Comparison of ENCODE assay signal across 22 cellular contexts in the genomic region with DNA sequence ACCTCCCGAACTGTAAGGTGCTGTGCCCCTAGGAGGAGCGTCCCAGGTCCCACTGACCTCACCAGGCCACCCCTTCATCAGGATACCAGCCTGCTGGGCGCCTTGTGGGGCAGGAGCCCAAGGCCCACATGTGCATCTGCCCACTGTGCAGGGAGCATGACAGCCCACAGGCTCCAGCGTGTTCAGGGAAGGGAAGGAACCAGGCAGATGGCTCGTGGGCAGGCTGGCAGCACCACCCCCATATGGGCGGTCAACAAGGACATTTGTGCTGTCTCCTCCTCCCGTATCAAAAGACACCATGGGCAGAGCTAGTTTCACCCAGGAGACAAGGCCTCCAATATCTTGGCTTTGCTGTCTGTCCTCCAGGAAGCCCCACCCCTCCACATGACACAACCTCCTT.
DNase-seq lines count a peak whose midpoint lies in the region; ATAC-seq, FAIRE-seq and TF ChIP-seq lines count a peak whose summit lies in the region.
"Had no signal": no experiment of that assay in that cellular context is flagged by ENCODE, and none has a peak within 500 bp of the region (broad histone marks: within the 10 kb centered on the region; RNA-seq: fewer than 3 reads in every experiment).

No MANE protein-coding gene starts in this region.

- no peak overlapping the region for H3K4me3 Mint-ChIP-seq in osteocyte (ENCODE audit: unreplicated experiment)
- H3K4me3 Mint-ChIP-seq: CD4-positive, alpha-beta T cell had no signal

- H3K9me3 Mint-ChIP-seq in osteocyte (ENCODE audit: unreplicated experiment): peaks cover 4% of the 10 kb centered on the region
- H3K9me3 Mint-ChIP-seq: CD4-positive, alpha-beta T cell had no signal

- H4K20me1 ChIP-seq in H1 (replicated peaks in 1 of 2; ENCODE audit: control insufficient read depth in 1 of 2, insufficient read depth in 2 of 2, low read length in 2 of 2): no peaks in the 10 kb centered on the region

- H3K27me3 ChIP-seq in NT2/D1 (ENCODE audit: insufficient read depth, insufficient read length) (peaks cover 5% of the 10 kb centered on the region), H1 (replicated peaks in 1 of 4; ENCODE audit: control insufficient read depth in 3 of 4, extremely low read depth in 1 of 4, insufficient read depth in 3 of 4, low read length in 3 of 4) (no peaks in the 10 kb centered on the region; a peak in 1 of 7 replicates)
- H3K27me3 ChIP-seq: BLaER1 treated with 17β-estradiol and CSF1 and Interleukin-3, amounts not matched to agents 10 nM and 100 nM had no signal

- no peak overlapping the region for H4K5ac ChIP-seq in H1 (ENCODE audit: insufficient read length, low read depth, low read length)

- no peak overlapping the region for H3K27ac Mint-ChIP-seq in osteocyte (ENCODE audit: unreplicated experiment)
- H3K27ac Mint-ChIP-seq: CD4-positive, alpha-beta T cell had no signal

- no peak overlapping the region for H3K23ac ChIP-seq in H1 (ENCODE audit: insufficient read length)

- TF ChIP-seq CTCF in H1 (IDR thresholded peaks at IDR 0.05; ENCODE audit: control extremely low read depth in 1 of 3, insufficient read depth in 1 of 3, low read depth in 1 of 3, low read length in 3 of 3) (no peak), omental fat pad (IDR thresholded peaks at IDR 0.05) (no peak), osteocyte (IDR thresholded peaks at IDR 0.05) (no peak)

- H3K4me3 ChIP-seq in NT2/D1 (ENCODE audit: insufficient read length, low read depth): no peak overlapping the region
- H3K4me3 ChIP-seq in H1 (ENCODE audit: extremely low read depth in 1 of 4, insufficient read depth in 2 of 4, low read depth in 3 of 4, low read length in 4 of 4): no peak overlapping the region
- H3K4me3 ChIP-seq: BLaER1 treated with 17β-estradiol and CSF1 and Interleukin-3, amounts not matched to agents 10 nM and 100 nM had no signal

- H4K8ac ChIP-seq in H1 (ENCODE audit: extremely low read depth, insufficient read depth, low read length): no peak overlapping the region

- peaks cover 10% of the 10 kb centered on the region for H3K4me1 ChIP-seq in NT2/D1 (ENCODE audit: insufficient read depth, insufficient read length)
- H3K4me1 ChIP-seq in H1 (replicated peaks in 1 of 4; ENCODE audit: control insufficient read depth in 3 of 4, insufficient read depth in 4 of 4, low read length in 3 of 4): peaks cover 0 to 8% (median 1%) of the 10 kb centered on the region in 4 experiments; a peak in 3 of 7 replicates

- no peak overlapping the region for H3K56ac ChIP-seq in H1 (replicated peaks; ENCODE audit: insufficient read length, low read depth, low read length)

- H2AK5ac ChIP-seq in H1 (ENCODE audit: low read depth, low read length): no peak overlapping the region; the same call in 1 of the 2 replicates

- FAIRE-seq in H1 (lab: Jason Lieb, UNC): no peak
- FAIRE-seq: D721Med, GM12891, RCC 7860 had no signal

- H2AFZ ChIP-seq in H1 (ENCODE audit: low read length): no peak overlapping the region

- no peaks in the 10 kb centered on the region for H3K79me2 ChIP-seq in H1 (ENCODE audit: control insufficient read depth in 1 of 2, insufficient read depth in 2 of 2, low read length in 2 of 2)

- H3K9me3 ChIP-seq in NT2/D1 (ENCODE audit: insufficient read depth, low read length) (peaks cover 21% of the 10 kb centered on the region; the same call in 1 of the 2 replicates), H1 (ENCODE audit: insufficient read depth in 2 of 2, low read depth in 1 of 2, low read length in 1 of 2) (peaks cover 25 to 30% of the 10 kb centered on the region in 2 experiments)
- H3K9me3 ChIP-seq: SK-N-SH had no signal

- ATAC-seq in omental fat pad (ENCODE audit: low FRiP score): no peak

- CTCF ChIA-PET in H1 (lab: Charles Lee; ENCODE audit: partially characterized antibody): no interaction called here

- no peak overlapping the region for H3K4me2 ChIP-seq in H1 (ENCODE audit: insufficient read depth in 1 of 2, low read depth in 2 of 2, low read length in 2 of 2)
- H3K4me2 ChIP-seq: BLaER1 treated with 17β-estradiol and CSF1 and Interleukin-3, amounts not matched to agents 10 nM and 100 nM; SK-N-SH had no signal

- no peak overlapping the region; the same call in 1 of the 2 replicates for H3K18ac ChIP-seq in H1 (ENCODE audit: extremely low read depth, low read length)

- no peak overlapping the region for H3K27ac ChIP-seq in H1 (ENCODE audit: low read depth, low read length)
- H3K27ac ChIP-seq: BLaER1 treated with 17β-estradiol and CSF1 and Interleukin-3, amounts not matched to agents 10 nM and 100 nM had no signal

- intact Hi-C loops in posterior cingulate gyrus (cut with DNase I): no loop called here

- no peak for TF ChIP-seq POLR2A in H1 (IDR thresholded peaks at IDR 0.05; ENCODE audit: control extremely low read depth in 1 of 2, low read depth in 2 of 2, low read length in 2 of 2)

- H3K14ac ChIP-seq in H1 (ENCODE audit: insufficient read length): no peak overlapping the region

- H2BK120ac ChIP-seq in H1 (replicated peaks; ENCODE audit: low read depth, low read length): no peak overlapping the region

- no peaks in the 10 kb centered on the region for H3K79me1 ChIP-seq in H1 (ENCODE audit: low read depth, low read length)

- peaks cover 5% of the 10 kb centered on the region; the same call in 1 of the 2 replicates for H3K23me2 ChIP-seq in H1 (ENCODE audit: low read depth, low read length)

- H3K36me3 ChIP-seq in NT2/D1 (ENCODE audit: insufficient read depth, insufficient read length, low read length) (no peaks in the 10 kb centered on the region), H1 (ENCODE audit: control insufficient read depth in 2 of 4, insufficient read depth in 4 of 4, low read length in 3 of 4) (no peaks in the 10 kb centered on the region)
- H3K36me3 ChIP-seq: BLaER1 treated with 17β-estradiol and CSF1 and Interleukin-3, amounts not matched to agents 10 nM and 100 nM had no signal

- no peak for TF ChIP-seq EP300 in H1 (IDR thresholded peaks at IDR 0.05; ENCODE audit: borderline replicate concordance in 1 of 2, low read depth in 2 of 2, low read length in 2 of 2)

- no peaks in the 10 kb centered on the region for H3K4me1 Mint-ChIP-seq in osteocyte (ENCODE audit: unreplicated experiment)

- H2BK20ac ChIP-seq in H1 (ENCODE audit: low read length): no peak overlapping the region

- 93% methylated on average over 7 of the region's 7 CpGs; no CpG with 5 or more reads in 1 of the 2 experiments for WGBS in H1 (ENCODE audit: extremely low coverage in 1 of 2, insufficient coverage in 1 of 2, insufficient read length in 1 of 2, insufficient replicate concordance in 2 of 2, low coverage in 1 of 2, low lambda C conversion rate in 2 of 2, missing lambda C conversion rate in 1 of 2), 2 experiments

- POLR2A ChIA-PET in H1 (lab: Charles Lee; ENCODE audit: partially characterized antibody): no interaction called here

- H4K91ac ChIP-seq in H1 (replicated peaks; ENCODE audit: insufficient read length, low read length): peak overlapping the region; percentile 27

- peak overlapping the region; percentile 53 for H3K4ac ChIP-seq in H1 (replicated peaks; ENCODE audit: insufficient read length, low read depth, low read length)

- H3K27me3 Mint-ChIP-seq in osteocyte (ENCODE audit: unreplicated experiment): no peaks in the 10 kb centered on the region
- H3K27me3 Mint-ChIP-seq: CD4-positive, alpha-beta T cell had no signal

- H2BK15ac ChIP-seq in H1 (ENCODE audit: low read length): 0 out of 2 replicates have a peak overlapping the region, but pooled peaks have one; percentile 16

- H3K9ac ChIP-seq in NT2/D1 (ENCODE audit: insufficient read length, low read depth): peak overlapping the region; percentile 17
- no peak overlapping the region for H3K9ac ChIP-seq in H1 (replicated peaks in 1 of 4; ENCODE audit: extremely low read depth in 1 of 4, low read depth in 3 of 4, low read length in 3 of 4)
- H3K9ac ChIP-seq: BLaER1 treated with 17β-estradiol and CSF1 and Interleukin-3, amounts not matched to agents 10 nM and 100 nM; SK-N-SH had no signal

- no peak overlapping the region for H2BK12ac ChIP-seq in H1 (ENCODE audit: low read depth, low read length)

- TF ChIP-seq RAD21 in H1 (IDR thresholded peaks at IDR 0.05 in 1 of 2, conservative IDR thresholded peaks at IDR 0.05 in 1 of 2; ENCODE audit: low read depth in 2 of 2, low read length in 2 of 2): no peak

- no peaks in the 10 kb centered on the region for H3K36me3 Mint-ChIP-seq in osteocyte (ENCODE audit: unreplicated experiment)

- DNase-seq in Ammon's horn (ENCODE audit: low spot score) (peak; percentile 70), NT2/D1 (ENCODE audit: low read depth, low spot score) (no peak), H1 (ENCODE audit: low read depth in 1 of 2, low spot score in 2 of 2) (no peak), posterior cingulate gyrus (peak in 9 of 10 donors; percentile 24 to 94 (median 70)), omental fat pad (ENCODE audit: low spot score) (no peak), NOMO-1 treated with DMSO at 0.1 percent for 48 hours (lab: John Stamatoyannopoulos, UW; ENCODE audit: unreplicated experiment) (no peak), osteocyte (ENCODE audit: extremely low spot score, unreplicated experiment) (no peak)
- DNase-seq: CD4-positive, alpha-beta T cell; EL; GF-D8; GOT3; HCEC 1CT; NCI-H1417 treated with DMSO at 0.1 percent for 48 hours; NCI-H1694 treated with DMSO at 0.1 percent for 48 hours; NCI-H2081; NCI-H2227 treated with DMSO at 0.1 percent for 48 hours; NCI-H526 treated with DMSO at 0.1 percent for 48 hours; SK-N-SH had no signal

- H2BK5ac ChIP-seq in H1 (ENCODE audit: low read depth, low read length): no peak overlapping the region

TF ChIP-seq in H1, 55 proteins besides CTCF, POLR2A, EP300 and RAD21 (continues in another document):
- TF ChIP-seq CHD2 (IDR thresholded peaks at IDR 0.05; ENCODE audit: low read length) (no peak), HDAC2 (IDR thresholded peaks at IDR 0.05; ENCODE audit: borderline replicate concordance in 1 of 2, low read depth in 2 of 2, low read length in 2 of 2) (no peak), POU5F1 (IDR thresholded peaks at IDR 0.05; ENCODE audit: low read depth, low read length) (no peak), KDM4A (IDR thresholded peaks at IDR 0.05; ENCODE audit: low read depth, low read length, severe bottlenecking) (no peak), KDM5A (IDR thresholded peaks at IDR 0.05; ENCODE audit: low read length) (no peak), EZH2 (IDR thresholded peaks at IDR 0.05; ENCODE audit: low read depth, low read length, severe bottlenecking) (no peak), CEBPB (IDR thresholded peaks at IDR 0.05; ENCODE audit: low read depth, low read length) (no peak), CBX8 (IDR thresholded peaks at IDR 0.05; ENCODE audit: borderline replicate concordance, low read depth, low read length) (no peak), SRF (IDR thresholded peaks at IDR 0.05; ENCODE audit: low read depth, low read length) (no peak), SIX5 (IDR thresholded peaks at IDR 0.05; ENCODE audit: low read depth, low read length) (no peak), TBP (IDR thresholded peaks at IDR 0.05; ENCODE audit: low read depth, low read length) (no peak)

Comparison
In these comparisons a context has a peak if more than half of its experiments do, and no peak if none do; other contexts are left out.
1. DNase-seq: peak in Ammon's horn (single experiment) and posterior cingulate gyrus (9 of 10); none in NT2/D1 (single experiment), H1 (0 of 2), omental fat pad (single experiment), NOMO-1 treated with DMSO at 0.1 percent for 48 hours (single experiment) and osteocyte (single experiment).